ENCODE assay signal across 18 cellular contexts in genomic region chr14:28298156-28298555, GRCh38.
DNase-seq lines count a peak whose midpoint lies in the region; FAIRE-seq and TF ChIP-seq lines count a peak whose summit lies in the region.
"Had no signal": no experiment of that assay in that cellular context is flagged by ENCODE, and none has a peak within 500 bp of the region (broad histone marks: within the 10 kb centered on the region; RNA-seq: fewer than 3 reads in every experiment).

No MANE protein-coding gene starts in this region.

- H3K4me3 ChIP-seq in kidney (ENCODE audit: low read length in 2 of 2), result no peak overlapping the region
- no peak overlapping the region for H3K4me3 ChIP-seq in BE2C (ENCODE audit: low read depth, low read length)
- H3K4me3 ChIP-seq: GM23338 had no signal

- H3K27me3 ChIP-seq in BE2C, result no peaks in the 10 kb centered on the region

- DNase-seq in HCEC 1CT, result peak; percentile 17
- DNase-seq in kidney, result peak; percentile 32
- no peak for DNase-seq in BE2C
- DNase-seq in DMS79 treated with DMSO at 0.1 percent for 48 hours (lab: John Stamatoyannopoulos, UW), result no peak
- DNase-seq in DMS114 treated with DMSO at 0.1 percent for 48 hours (lab: John Stamatoyannopoulos, UW; ENCODE audit: unreplicated experiment), result no peak
- DNase-seq in activated T-cell treated with anti-CD3 and anti-CD28 coated beads for 4 hours, result no peak
- DNase-seq: 8988T, COR-L47, DMS153, GF-D8, NCI-H1105 treated with DMSO at 0.1 percent for 48 hours, NCI-H1694, NCI-H748 treated with DMSO at 0.1 percent for 48 hours, Right ventricle myocardium superior had no signal

- H3K4me1 ChIP-seq in kidney (ENCODE audit: control insufficient read depth in 1 of 2, insufficient read depth in 1 of 2, low read depth in 1 of 2, low read length in 2 of 2) (no peaks in the 10 kb centered on the region), BE2C (no peaks in the 10 kb centered on the region)

- H3K9ac ChIP-seq in kidney (ENCODE audit: low read length in 2 of 2), result no peak overlapping the region

- intact Hi-C loops in kidney (cut with DNase I), result no loop called here

- no peak for TF ChIP-seq CTCF in kidney (IDR thresholded peaks at IDR 0.05; ENCODE audit: borderline replicate concordance, extremely low read depth, insufficient read depth)
- TF ChIP-seq CTCF in BE2C (IDR thresholded peaks at IDR 0.05; ENCODE audit: low read depth, low read length), result no peak

- H3K9me3 ChIP-seq in kidney (ENCODE audit: control insufficient read depth in 1 of 2, low read length in 2 of 2), result no peaks in the 10 kb centered on the region
- no peaks in the 10 kb centered on the region for H3K9me3 ChIP-seq in BE2C

- H3K27ac ChIP-seq in angular gyrus (ENCODE audit: low read depth, low read length), result peak overlapping the region; percentile 44
- peak overlapping the region; percentile 72 for H3K27ac ChIP-seq in cingulate gyrus (ENCODE audit: low read depth, low read length)
- no peak overlapping the region for H3K27ac ChIP-seq in kidney (ENCODE audit: low read depth in 2 of 2, low read length in 2 of 2)

- H3K36me3 ChIP-seq in kidney (ENCODE audit: control insufficient read depth in 1 of 2, insufficient read depth in 2 of 2, low read length in 2 of 2) (no peaks in the 10 kb centered on the region), BE2C (no peaks in the 10 kb centered on the region)

- no peak for FAIRE-seq in kidney (lab: Jason Lieb, UNC)
- FAIRE-seq: RCC 7860 had no signal

Comparison
In these comparisons a context has a peak if more than half of its experiments do, and no peak if none do; other contexts are left out.
1. DNase-seq: peak in HCEC 1CT (single experiment) and kidney (single experiment); none in BE2C (single experiment), DMS79 treated with DMSO at 0.1 percent for 48 hours (single experiment), DMS114 treated with DMSO at 0.1 percent for 48 hours (single experiment) and activated T-cell treated with anti-CD3 and anti-CD28 coated beads for 4 hours (single experiment).
2. H3K27ac ChIP-seq: peak in angular gyrus (single experiment) and cingulate gyrus (single experiment); none in kidney (0 of 2).